In genomic region chr5:74386571-74387334, GRCh38 we compare ENCODE assay signal across 17 cellular contexts.
DNase-seq lines count a peak whose midpoint lies in the region; ATAC-seq lines count a peak whose summit lies in the region.
"Had no signal": no experiment of that assay in that cellular context is flagged by ENCODE, and none has a peak within 500 bp of the region (broad histone marks: within the 10 kb centered on the region; RNA-seq: fewer than 3 reads in every experiment).

No MANE protein-coding gene starts in this region.

- peak; percentile 76 for DNase-seq in A172 (ENCODE audit: low spot score)
- DNase-seq in HK-2 (ENCODE audit: unreplicated experiment), result peak; percentile 18
- DNase-seq in SW 1271 (lab: John Stamatoyannopoulos, UW), result peak; percentile 32 to 46
- DNase-seq in glomerular visceral epithelial cell (ENCODE audit: extremely low spot score), result peak; percentile 90
- DNase-seq in left colon, result no peak
- no peak for DNase-seq in dedifferentiated amniotic fluid mesenchymal stem cell (ENCODE audit: extremely low spot score)
- no peak for DNase-seq in activated CD4-positive, alpha-beta T cell treated with anti-CD3 and anti-CD28 coated beads, Interleukin-2, amount 50 U/mL, for 4 hours
- no peak for DNase-seq in LoVo (ENCODE audit: low spot score)
- DNase-seq: 8988T; activated CD4-positive, alpha-beta T cell treated with anti-CD3 and anti-CD28 coated beads for 48 hours; activated naive CD4-positive, alpha-beta T cell treated with anti-CD3 and anti-CD28 coated beads, Interleukin-2, amount 10 ng/mL, durations not matched to agents 7 days and 5 days; CD8-positive, alpha-beta memory T cell; NCI-H187; stimulated activated CD4-positive, alpha-beta T cell treated with anti-CD3 and anti-CD28 coated beads, Interleukin-15, amount 100 ng/mL, for 24 hours; T1000 had no signal

- intact Hi-C loops in left colon (cut with DNase I, micrococcal nuclease), result no loop called here

- no peak for ATAC-seq in left colon
- ATAC-seq: GM12878, GM23338 had no signal

Comparison
In these comparisons a context has a peak if more than half of its experiments do, and no peak if none do; other contexts are left out.
1. DNase-seq: peak in A172 (single experiment), HK-2 (single experiment), SW 1271 (2 of 2) and glomerular visceral epithelial cell (single experiment); none in left colon (0 of 2), dedifferentiated amniotic fluid mesenchymal stem cell (single experiment), activated CD4-positive, alpha-beta T cell treated with anti-CD3 and anti-CD28 coated beads, Interleukin-2, amount 50 U/mL, for 4 hours (0 of 2) and LoVo (single experiment).